In genomic region chrX:37686348-37686736, GRCh38 we compare ENCODE assay signal across 9 cellular contexts. TPM values are rescaled to one million over a fixed set of nuclear protein-coding genes. Genes with fewer than 3 reads are reported as not detected.
DNase-seq lines count a peak whose midpoint lies in the region; ATAC-seq and TF ChIP-seq lines count a peak whose summit lies in the region.
"Had no signal": no experiment of that assay in that cellular context is flagged by ENCODE, and none has a peak within 500 bp of the region (broad histone marks: within the 10 kb centered on the region; RNA-seq: fewer than 3 reads in every experiment).

No MANE protein-coding gene starts in this region.

- no peak overlapping the region for H3K4ac ChIP-seq in neuronal stem cell (ENCODE audit: low read length)

- H3K79me2 ChIP-seq in OCI-LY1 (ENCODE audit: insufficient read depth, low read length) = no peaks in the 10 kb centered on the region

- no peak for TF ChIP-seq CTCF in OCI-LY1 (IDR thresholded peaks at IDR 0.05; ENCODE audit: low read length)

- H3K14ac ChIP-seq in neuronal stem cell (ENCODE audit: low read length) = no peak overlapping the region

- no peak overlapping the region for H2AK5ac ChIP-seq in neuronal stem cell (ENCODE audit: low read depth, low read length)

- H3K4me3 ChIP-seq in OCI-LY1 (ENCODE audit: low read depth, low read length, poor library complexity, severe bottlenecking) (peak overlapping the region; percentile 54), ectodermal cell (ENCODE audit: insufficient read depth, low read depth, low read length) (peak overlapping the region; percentile 30), neuronal stem cell (ENCODE audit: low read length in 2 of 2) (peak overlapping the region in 1 of 2 donors; percentile 78)

- H4K91ac ChIP-seq in neuronal stem cell (ENCODE audit: low read depth, low read length, poor library complexity) = no peak overlapping the region

- H4K8ac ChIP-seq in neuronal stem cell (ENCODE audit: low read depth, low read length) = no peak overlapping the region

- no peak overlapping the region for H2BK12ac ChIP-seq in neuronal stem cell (ENCODE audit: low read length)

- ATAC-seq in GM21576 (IDR thresholded peaks at IDR 0.05; ENCODE audit: unreplicated experiment) = no peak
- ATAC-seq in HG03039 (IDR thresholded peaks at IDR 0.05; ENCODE audit: unreplicated experiment) = no peak
- no peak for ATAC-seq in GM19397 (IDR thresholded peaks at IDR 0.05; ENCODE audit: unreplicated experiment)

- H3K9ac ChIP-seq in OCI-LY1 (ENCODE audit: low read length) (no peak overlapping the region; the same call in 1 of the 2 replicates), neuronal stem cell (ENCODE audit: low read depth, low read length, poor library complexity) (no peak overlapping the region)

- H3K18ac ChIP-seq in neuronal stem cell (ENCODE audit: low read length) = no peak overlapping the region

- H4K20me1 ChIP-seq in OCI-LY1 (ENCODE audit: insufficient read depth, low read length) = no peaks in the 10 kb centered on the region

- H2AFZ ChIP-seq in OCI-LY1 (ENCODE audit: low read length) (no peak overlapping the region), neuronal stem cell (ENCODE audit: low read length) (peak overlapping the region; percentile 79)

- peak; percentile 8 for DNase-seq in GF-D8 (lab: John Stamatoyannopoulos, UW)
- no peak for DNase-seq in neuronal stem cell (ENCODE audit: low spot score)
- DNase-seq in stimulated activated CD4-positive, alpha-beta T cell treated with anti-CD3 and anti-CD28 coated beads, Interleukin-4, amount 100 ng/mL, for 24 hours = no peak

- H3K36me3 ChIP-seq in OCI-LY1 (ENCODE audit: insufficient read depth, low read length) = no peaks in the 10 kb centered on the region
- no peaks in the 10 kb centered on the region for H3K36me3 ChIP-seq in ectodermal cell (ENCODE audit: control insufficient read depth, insufficient read depth, low read length)
- no peaks in the 10 kb centered on the region for H3K36me3 ChIP-seq in neuronal stem cell (replicated peaks in 1 of 2; ENCODE audit: control insufficient read depth in 2 of 2, insufficient read depth in 2 of 2, low read length in 2 of 2)
- H3K36me3 ChIP-seq: adrenal gland had no signal

- no peaks in the 10 kb centered on the region for H3K9me2 ChIP-seq in OCI-LY1 (ENCODE audit: low read depth, low read length)

- no peaks in the 10 kb centered on the region for H3F3A ChIP-seq in OCI-LY1 (ENCODE audit: insufficient read depth, low read length)

- H3K23ac ChIP-seq in neuronal stem cell (ENCODE audit: low read depth, low read length, poor library complexity) = no peak overlapping the region

- H2BK120ac ChIP-seq in neuronal stem cell (ENCODE audit: low read depth, low read length) = peak overlapping the region; percentile 81

- H3K27ac ChIP-seq in OCI-LY1 (ENCODE audit: low read depth, low read length, poor library complexity, severe bottlenecking) (no peak overlapping the region), ectodermal cell (ENCODE audit: insufficient read depth, low read depth, low read length, poor library complexity, severe bottlenecking) (no peak overlapping the region), neuronal stem cell (replicated peaks; ENCODE audit: low read length) (no peak overlapping the region)

- 71 to 78% methylated on average over 4 to 5 of the region's 5 CpGs for WGBS in ectodermal cell, 2 experiments
- WGBS in neuronal stem cell (ENCODE audit: extremely low coverage in 2 of 2, insufficient read length in 2 of 2, insufficient replicate concordance in 1 of 2), 2 donors = no CpG with 5 or more reads among the region's 5 CpGs

- H3K4me1 ChIP-seq in OCI-LY1 (ENCODE audit: insufficient read depth, low read length, severe bottlenecking) (peaks cover 3% of the 10 kb centered on the region), ectodermal cell (ENCODE audit: control insufficient read depth, insufficient read depth, low read length) (no peaks in the 10 kb centered on the region), neuronal stem cell (ENCODE audit: control insufficient read depth in 2 of 2, insufficient read depth in 1 of 2, low read depth in 1 of 2, low read length in 2 of 2) (no peaks in the 10 kb centered on the region)
- H3K4me1 ChIP-seq: adrenal gland had no signal

- no peaks in the 10 kb centered on the region for H3K79me1 ChIP-seq in neuronal stem cell (ENCODE audit: low read depth, low read length)

- H3K27me3 ChIP-seq in OCI-LY1 (ENCODE audit: insufficient read depth, low read length) (no peaks in the 10 kb centered on the region), ectodermal cell (ENCODE audit: control insufficient read depth, insufficient read depth, low read length, poor library complexity, severe bottlenecking) (peaks cover 12% of the 10 kb centered on the region), neuronal stem cell (ENCODE audit: control insufficient read depth in 3 of 3, insufficient read depth in 3 of 3, low read depth in 1 of 3, low read length in 3 of 3) (peaks cover 0 to 17% (median 8%) of the 10 kb centered on the region in 3 experiments)

- peak overlapping the region; percentile 50 for H3K4me2 ChIP-seq in OCI-LY1 (ENCODE audit: low read length)
- peak overlapping the region; percentile 11 for H3K4me2 ChIP-seq in neuronal stem cell (ENCODE audit: insufficient read depth, low read length, poor library complexity, severe bottlenecking)

- H3K9me3 ChIP-seq in OCI-LY1 (ENCODE audit: low read length) (no peaks in the 10 kb centered on the region), ectodermal cell (ENCODE audit: control insufficient read depth, low read length) (no peaks in the 10 kb centered on the region), neuronal stem cell (replicated peaks in 1 of 2; ENCODE audit: control insufficient read depth in 2 of 2, insufficient read depth in 1 of 2, low read depth in 1 of 2, low read length in 2 of 2) (no peaks in the 10 kb centered on the region)
- H3K9me3 ChIP-seq: adrenal gland had no signal

- no peak overlapping the region for H2BK15ac ChIP-seq in neuronal stem cell (ENCODE audit: low read length)

- no peak overlapping the region for H2BK5ac ChIP-seq in neuronal stem cell (ENCODE audit: low read length)

RNA-seq across cellular contexts. Expression of gene XK, which starts 0.8 kb away (rescaled TPM):
- polyA plus RNA-seq in ectodermal cell (2013, experiment 1 of 4) = 1.4 TPM
- 1.2 TPM for polyA plus RNA-seq in ectodermal cell (2013, experiment 2 of 4)
- polyA plus RNA-seq in ectodermal cell (2013, experiment 3 of 4) = 0.80 TPM
- polyA plus RNA-seq in ectodermal cell (2013, experiment 4 of 4) = 1.3 TPM
- polyA plus RNA-seq in neuronal stem cell (2013, experiment 1 of 2) = 0.45 TPM
- polyA plus RNA-seq in neuronal stem cell (2013, experiment 2 of 2) = 0.53 TPM
